Comparison of ENCODE assay signal across 1 cellular context in the genomic region with DNA sequence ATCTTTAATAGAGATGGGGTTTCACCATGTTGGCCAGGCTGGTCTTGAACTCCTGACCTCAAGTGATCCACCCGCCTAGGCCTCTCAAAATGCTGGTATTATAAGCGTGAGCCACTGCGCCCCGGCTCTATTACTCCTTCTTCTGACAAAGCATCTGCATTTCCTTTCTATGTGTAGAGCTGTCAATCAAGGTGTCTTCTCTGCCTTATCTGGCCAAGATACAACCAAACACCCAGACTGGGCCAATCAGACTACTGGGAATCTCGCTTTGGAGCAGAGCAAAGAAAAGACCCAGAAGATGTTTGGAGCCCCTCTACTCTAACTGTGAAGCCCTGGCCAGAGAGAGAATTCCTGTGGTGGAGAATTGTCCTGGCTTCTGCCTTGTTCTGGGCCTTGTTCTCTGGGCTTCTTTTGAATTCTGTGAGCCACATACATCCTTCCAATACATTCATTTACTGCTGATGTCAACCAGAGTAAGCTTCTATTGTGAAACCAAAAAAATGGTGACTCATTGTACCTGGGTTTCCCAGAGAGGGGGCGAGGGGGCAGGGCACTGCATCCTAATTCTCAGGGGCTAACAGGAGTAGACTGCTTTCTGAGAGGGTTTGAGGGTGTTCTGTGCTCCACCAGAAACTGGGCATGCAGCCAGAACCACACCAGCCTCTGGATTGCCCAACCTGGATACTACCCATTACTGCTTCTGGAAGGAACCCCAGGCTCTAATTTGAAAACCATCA.
TF ChIP-seq lines count a peak whose summit lies in the region.

No MANE protein-coding gene starts in this region.

TF ChIP-seq in SK-N-SH treated with all-trans-retinoic acid at 6 μM for 48 hours, 23 proteins besides CTCF, POLR2A, EP300 and RAD21 (continued from another document):
- TF ChIP-seq, protein P1, sequence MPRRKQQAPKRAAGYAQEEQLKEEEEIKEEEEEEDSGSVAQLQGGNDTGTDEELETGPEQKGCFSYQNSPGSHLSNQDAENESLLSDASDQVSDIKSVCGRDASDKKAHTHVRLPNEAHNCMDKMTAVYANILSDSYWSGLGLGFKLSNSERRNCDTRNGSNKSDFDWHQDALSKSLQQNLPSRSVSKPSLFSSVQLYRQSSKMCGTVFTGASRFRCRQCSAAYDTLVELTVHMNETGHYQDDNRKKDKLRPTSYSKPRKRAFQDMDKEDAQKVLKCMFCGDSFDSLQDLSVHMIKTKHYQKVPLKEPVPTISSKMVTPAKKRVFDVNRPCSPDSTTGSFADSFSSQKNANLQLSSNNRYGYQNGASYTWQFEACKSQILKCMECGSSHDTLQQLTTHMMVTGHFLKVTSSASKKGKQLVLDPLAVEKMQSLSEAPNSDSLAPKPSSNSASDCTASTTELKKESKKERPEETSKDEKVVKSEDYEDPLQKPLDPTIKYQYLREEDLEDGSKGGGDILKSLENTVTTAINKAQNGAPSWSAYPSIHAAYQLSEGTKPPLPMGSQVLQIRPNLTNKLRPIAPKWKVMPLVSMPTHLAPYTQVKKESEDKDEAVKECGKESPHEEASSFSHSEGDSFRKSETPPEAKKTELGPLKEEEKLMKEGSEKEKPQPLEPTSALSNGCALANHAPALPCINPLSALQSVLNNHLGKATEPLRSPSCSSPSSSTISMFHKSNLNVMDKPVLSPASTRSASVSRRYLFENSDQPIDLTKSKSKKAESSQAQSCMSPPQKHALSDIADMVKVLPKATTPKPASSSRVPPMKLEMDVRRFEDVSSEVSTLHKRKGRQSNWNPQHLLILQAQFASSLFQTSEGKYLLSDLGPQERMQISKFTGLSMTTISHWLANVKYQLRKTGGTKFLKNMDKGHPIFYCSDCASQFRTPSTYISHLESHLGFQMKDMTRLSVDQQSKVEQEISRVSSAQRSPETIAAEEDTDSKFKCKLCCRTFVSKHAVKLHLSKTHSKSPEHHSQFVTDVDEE (CRISPR knock-in tag; IDR thresholded peaks at IDR 0.05): no peak
- TF ChIP-seq ARNTL (CRISPR knock-in tag; IDR thresholded peaks at IDR 0.05; ENCODE audit: borderline replicate concordance, low read depth): no peak
